Comparison of ENCODE assay signal across 15 cellular contexts in genomic region chr9:137613259-137613658, GRCh38. TPM values are rescaled to one million over a fixed set of nuclear protein-coding genes. Genes with fewer than 3 reads are reported as not detected.
DNase-seq lines count a peak whose midpoint lies in the region; ATAC-seq, FAIRE-seq and TF ChIP-seq lines count a peak whose summit lies in the region.
"Had no signal": no experiment of that assay in that cellular context is flagged by ENCODE, and none has a peak within 500 bp of the region (broad histone marks: within the 10 kb centered on the region; RNA-seq: fewer than 3 reads in every experiment).

No MANE protein-coding gene starts in this region.

- DNase-seq in Right ventricle myocardium superior = peak; percentile 23
- DNase-seq in heart right ventricle = no peak
- DNase-seq in bronchial epithelial cell (ENCODE audit: low read depth) = no peak
- no peak for DNase-seq in upper lobe of right lung
- DNase-seq in midbrain (lab: John Stamatoyannopoulos, UW) = no peak
- DNase-seq in activated CD4-positive, CD25-positive, alpha-beta regulatory T cell treated with anti-CD3 and anti-CD28 coated beads, Interleukin-2, amount 50 U/mL, for 72 hours = no peak
- DNase-seq: ACHN; activated naive CD8-positive, alpha-beta T cell treated with anti-CD3 and anti-CD28 coated beads, Interleukin-2, amount 10 ng/mL, durations not matched to agents 7 days and 5 days; DMS 273 treated with DMSO at 0.1 percent for 48 hours; NCI-H1694; NCI-H69; SIG-M5 had no signal

- intact Hi-C loops in Right ventricle myocardium superior (cut with DNase I) = no loop called here
- intact Hi-C loops in heart right ventricle (cut with DNase I) = loop anchor here in 1 of 10 donors (10.0 kb wide), 1 partner anchor 62 kb away; no protein-coding TSS in a partner anchor
- intact Hi-C loops in upper lobe of right lung (cut with DNase I) = no loop called here

- H3K36me3 ChIP-seq in heart right ventricle (peaks cover 0 to 45% (median 20%) of the 10 kb centered on the region in 9 donors), bronchial epithelial cell (ENCODE audit: control insufficient read depth, insufficient read depth, low read length) (peaks cover 40% of the 10 kb centered on the region), mucosa of stomach (ENCODE audit: control insufficient read depth, insufficient read depth, low read length) (peaks cover 11% of the 10 kb centered on the region), upper lobe of right lung (peaks cover 38% of the 10 kb centered on the region)

- H3K9me3 ChIP-seq in heart right ventricle (no peaks in the 10 kb centered on the region), mucosa of stomach (ENCODE audit: control insufficient read depth, low read length) (no peaks in the 10 kb centered on the region), upper lobe of right lung (no peaks in the 10 kb centered on the region)

- H3K4me3 ChIP-seq in heart right ventricle (no peak overlapping the region), bronchial epithelial cell (ENCODE audit: low read depth, low read length) (peak overlapping the region; percentile 39), mucosa of stomach (ENCODE audit: low read length) (no peak overlapping the region), upper lobe of right lung (no peak overlapping the region)

- H3K27me3 ChIP-seq in heart right ventricle (no peaks in the 10 kb centered on the region), bronchial epithelial cell (ENCODE audit: control insufficient read depth, insufficient read depth, low read length) (no peaks in the 10 kb centered on the region), mucosa of stomach (ENCODE audit: control insufficient read depth, insufficient read depth, low read length) (no peaks in the 10 kb centered on the region), upper lobe of right lung (no peaks in the 10 kb centered on the region)

- peak overlapping the region; percentile 68 for H3K9ac ChIP-seq in mucosa of stomach (ENCODE audit: low read length)

- WGBS in heart right ventricle, 2 donors = 82 to 85% methylated on average over 5 of the region's 5 CpGs

- ATAC-seq in Right ventricle myocardium superior (ENCODE audit: poor library complexity) = no peak
- no peak for ATAC-seq in heart right ventricle
- no peak for ATAC-seq in upper lobe of right lung
- no peak for ATAC-seq in GM19328 (IDR thresholded peaks at IDR 0.05; ENCODE audit: unreplicated experiment)

- no peak for TF ChIP-seq CTCF in heart right ventricle (IDR thresholded peaks at IDR 0.05)
- TF ChIP-seq CTCF in bronchial epithelial cell (IDR thresholded peaks at IDR 0.05; ENCODE audit: insufficient read depth, low read length, severe bottlenecking) = no peak
- TF ChIP-seq CTCF in upper lobe of right lung (IDR thresholded peaks at IDR 0.05) = no peak

- H3K27ac ChIP-seq in heart right ventricle (peak overlapping the region in 2 of 10 donors; percentile 5 to 72), upper lobe of right lung (peak overlapping the region; percentile 87)

- H3K4me1 ChIP-seq in heart right ventricle = peaks cover 14 to 48% (median 40%) of the 10 kb centered on the region in 9 donors
- H3K4me1 ChIP-seq in mucosa of stomach (ENCODE audit: control insufficient read depth, insufficient read depth, low read length) = peaks cover 46% of the 10 kb centered on the region
- peaks cover 50% of the 10 kb centered on the region for H3K4me1 ChIP-seq in upper lobe of right lung

- no peak for FAIRE-seq in bronchial epithelial cell (lab: Jason Lieb, UNC)
- FAIRE-seq: colon had no signal

RNA-seq across cellular contexts. Expression of gene EHMT1, which starts 5.5 kb away (rescaled TPM):
- total RNA-seq in Right ventricle myocardium superior (31.2 TPM), heart right ventricle (10 to 100 TPM; 26.4 to 39.7 (median 31.1) TPM), bronchial epithelial cell (45.3 and 45.4 TPM in 2 replicates), upper lobe of right lung (82.7 TPM)
- polyA plus RNA-seq in heart right ventricle = 10 to 100 TPM; 19.6 to 45.1 TPM

RNA-seq across cellular contexts. Expression of gene ARRDC1, which starts 7.8 kb away (rescaled TPM):
- total RNA-seq in Right ventricle myocardium superior = 15.7 TPM
- total RNA-seq in heart right ventricle = 10 to 100 TPM; 10.3 to 20.3 (median 14.1) TPM
- polyA plus RNA-seq in heart right ventricle = 10 to 100 TPM; 28.3 to 93.1 TPM
- total RNA-seq in bronchial epithelial cell = 114 and 136 TPM in 2 replicates
- 69.1 TPM for total RNA-seq in upper lobe of right lung

RNA-seq across cellular contexts. Expression of gene ZMYND19, which starts 22.9 kb away (rescaled TPM):
- total RNA-seq in Right ventricle myocardium superior (12.0 TPM), heart right ventricle (10 to 100 TPM in 3 of 10 donors, 1 to 10 TPM in 7; 8.0 to 14.3 (median 8.9) TPM), bronchial epithelial cell (30.7 and 34.2 TPM in 2 replicates), upper lobe of right lung (18.3 TPM)
- polyA plus RNA-seq in heart right ventricle = 10 to 100 TPM; 13.9 to 22.3 TPM

RNA-seq across cellular contexts. Expression of gene DPH7, which starts 34.5 kb away (rescaled TPM):
- total RNA-seq in Right ventricle myocardium superior = 18.6 TPM
- total RNA-seq in heart right ventricle = 10 to 100 TPM; 11.7 to 20.3 (median 17.8) TPM
- polyA plus RNA-seq in heart right ventricle = 10 to 100 TPM; 16.8 to 51.4 TPM
- 23.6 and 33.7 TPM in 2 replicates for total RNA-seq in bronchial epithelial cell
- 30.2 TPM for total RNA-seq in upper lobe of right lung
